23 cellular contexts compared by ENCODE assay signal in genomic region chr6:36101691-36102090, GRCh38. TPM values are rescaled to one million over a fixed set of nuclear protein-coding genes. Genes with fewer than 3 reads are reported as not detected.
DNase-seq lines count a peak whose midpoint lies in the region; ATAC-seq, FAIRE-seq and TF ChIP-seq lines count a peak whose summit lies in the region.
"Had no signal": no experiment of that assay in that cellular context is flagged by ENCODE, and none has a peak within 500 bp of the region (broad histone marks: within the 10 kb centered on the region; RNA-seq: fewer than 3 reads in every experiment).

No MANE protein-coding gene starts in this region.

- TF ChIP-seq EP300 in K562 (IDR thresholded peaks at IDR 0.05; ENCODE audit: low read length): no peak

- H3K36me3 Mint-ChIP-seq in activated CD4-positive, alpha-beta memory T cell treated with anti-CD3 and anti-CD28 coated beads, Interleukin-2, amount 10 ng/mL, durations not matched to agents 7 days and 5 days (ENCODE audit: low read depth): peaks cover 51% of the 10 kb centered on the region
- peaks cover 16% of the 10 kb centered on the region for H3K36me3 Mint-ChIP-seq in activated CD4-positive, alpha-beta memory T cell treated with anti-CD3 and anti-CD28 coated beads for 36 hours
- H3K36me3 Mint-ChIP-seq in CD4-positive, alpha-beta T cell (ENCODE audit: low read depth): peaks cover 38% of the 10 kb centered on the region

- no peak for FAIRE-seq in K562 (lab: Jason Lieb, UNC)

- H3K4me3 ChIP-seq in K562: no peak overlapping the region
- H3K4me3 ChIP-seq in neutrophil (ENCODE audit: low read depth in 1 of 2, low read length in 1 of 2): no peak overlapping the region
- H3K4me3 ChIP-seq: MG63 had no signal

- BruUV-seq in K562 (replicated peaks; lab: Mats Ljungman, UMichigan): no TSS peak

- no peak overlapping the region for H3K27ac ChIP-seq in CD4-positive, alpha-beta T cell (ENCODE audit: low read depth, low read length)
- H3K27ac ChIP-seq in K562 (ENCODE audit: extremely low read depth, low read depth, low read length) (no peak overlapping the region), neutrophil (peak overlapping the region; percentile 34)

- H3K4me3 Mint-ChIP-seq in activated CD4-positive, alpha-beta memory T cell treated with anti-CD3 and anti-CD28 coated beads, Interleukin-2, amount 10 ng/mL, durations not matched to agents 7 days and 5 days: no peak overlapping the region
- H3K4me3 Mint-ChIP-seq in activated CD4-positive, alpha-beta memory T cell treated with anti-CD3 and anti-CD28 coated beads for 36 hours: no peak overlapping the region
- H3K4me3 Mint-ChIP-seq in CD4-positive, alpha-beta T cell: no peak overlapping the region
- H3K4me3 Mint-ChIP-seq: IgD-negative memory B cell had no signal

- peaks cover 50% of the 10 kb centered on the region for H3K36me3 ChIP-seq in K562 (ENCODE audit: control insufficient read depth, insufficient read depth, low read length)
- H3K36me3 ChIP-seq in neutrophil: peaks cover 93% of the 10 kb centered on the region

- no peak for DNase-seq in activated CD4-positive, alpha-beta memory T cell treated with anti-CD3 and anti-CD28 coated beads, Interleukin-2, amount 10 ng/mL, durations not matched to agents 7 days and 5 days
- DNase-seq in activated CD4-positive, alpha-beta memory T cell treated with anti-CD3 and anti-CD28 coated beads for 36 hours: no peak
- DNase-seq in CD4-positive, alpha-beta T cell: no peak
- DNase-seq in K562 (ENCODE audit: extremely low read depth in 1 of 4, low spot score in 3 of 4) (no peak), SHP77 (lab: John Stamatoyannopoulos, UW) (no peak)
- DNase-seq: 8988T, C1 segment of cervical spinal cord, EL, GF-D8, Kasumi-1, MG63, NCI-H1417, NCI-H1694 treated with DMSO at 0.1 percent for 48 hours, NCI-H2081 treated with DMSO at 0.1 percent for 48 hours, NCI-H2171 treated with DMSO at 0.1 percent for 48 hours, NCI-H446, NCI-H526 had no signal

- intact Hi-C loops in activated CD4-positive, alpha-beta memory T cell treated with anti-CD3 and anti-CD28 coated beads for 36 hours (cut with micrococcal nuclease): no loop called here
- intact Hi-C loops in CD4-positive, alpha-beta T cell (cut with DNase I, micrococcal nuclease): loop anchor here in 1 of 2 experiments (2.0 kb wide), 2 partner anchors 29 to 95 kb away; partner anchors contain the start of genes BRPF3 and MAPK13
- intact Hi-C loops in K562 (cut with micrococcal nuclease): no loop called here

- no peaks in the 10 kb centered on the region for H3K27me3 ChIP-seq in CD4-positive, alpha-beta T cell (ENCODE audit: control insufficient read depth, insufficient read depth, low read length)
- H3K27me3 ChIP-seq in K562 (ENCODE audit: control insufficient read depth in 2 of 2, insufficient read depth in 2 of 2, low read length in 2 of 2): no peaks in the 10 kb centered on the region
- H3K27me3 ChIP-seq in neutrophil: no peaks in the 10 kb centered on the region
- H3K27me3 ChIP-seq: MG63 had no signal

- H3K9me1 ChIP-seq in K562 (ENCODE audit: control insufficient read depth, insufficient read depth, low read length): peaks cover 3% of the 10 kb centered on the region

- no peak overlapping the region for H3K9ac ChIP-seq in K562 (ENCODE audit: insufficient read depth in 1 of 2, low read depth in 2 of 2, low read length in 2 of 2)

- in situ Hi-C loops in K562 (cut with MboI): no loop called here

- H4K20me1 ChIP-seq in K562 (replicated peaks; ENCODE audit: control insufficient read depth, insufficient read depth, low read length): no peaks in the 10 kb centered on the region

- H2AFZ ChIP-seq in K562 (ENCODE audit: low read depth, low read length): no peak overlapping the region

- 95% methylated on average over 3 of the region's 3 CpGs for WGBS in K562 (ENCODE audit: insufficient coverage, low coverage, missing lambda C conversion rate)

- no peaks in the 10 kb centered on the region for H3K9me3 ChIP-seq in CD4-positive, alpha-beta T cell (ENCODE audit: control insufficient read depth, low read length)
- H3K9me3 ChIP-seq in K562 (replicated peaks; ENCODE audit: control insufficient read depth, insufficient read depth, low read depth, low read length) (peaks cover 1% of the 10 kb centered on the region; the same call in 1 of the 2 replicates), neutrophil (no peaks in the 10 kb centered on the region)

- H3K9me3 Mint-ChIP-seq in activated CD4-positive, alpha-beta memory T cell treated with anti-CD3 and anti-CD28 coated beads, Interleukin-2, amount 10 ng/mL, durations not matched to agents 7 days and 5 days: no peaks in the 10 kb centered on the region
- H3K9me3 Mint-ChIP-seq in activated CD4-positive, alpha-beta memory T cell treated with anti-CD3 and anti-CD28 coated beads for 36 hours: no peaks in the 10 kb centered on the region
- H3K9me3 Mint-ChIP-seq in CD4-positive, alpha-beta T cell: no peaks in the 10 kb centered on the region
- H3K9me3 Mint-ChIP-seq: IgD-negative memory B cell had no signal

- no peak overlapping the region for H3K4me2 ChIP-seq in K562 (ENCODE audit: insufficient read depth, low read length)

- no peak for TF ChIP-seq POLR2A in K562 (conservative IDR thresholded peaks at IDR 0.05)

- TF ChIP-seq CTCF in CD4-positive, alpha-beta T cell (IDR thresholded peaks at IDR 0.05): no peak
- no peak for TF ChIP-seq CTCF in K562 (IDR thresholded peaks at IDR 0.05 in 2 of 3, conservative IDR thresholded peaks at IDR 0.05 in 1 of 3; ENCODE audit: insufficient read depth in 2 of 3, low read depth in 1 of 3, low read length in 3 of 3)
- TF ChIP-seq CTCF in neutrophil (IDR thresholded peaks at IDR 0.05): no peak

- peaks cover 25% of the 10 kb centered on the region for H3K4me1 Mint-ChIP-seq in activated CD4-positive, alpha-beta memory T cell treated with anti-CD3 and anti-CD28 coated beads, Interleukin-2, amount 10 ng/mL, durations not matched to agents 7 days and 5 days
- peaks cover 21% of the 10 kb centered on the region for H3K4me1 Mint-ChIP-seq in activated CD4-positive, alpha-beta memory T cell treated with anti-CD3 and anti-CD28 coated beads for 36 hours (ENCODE audit: low read depth)
- peaks cover 57% of the 10 kb centered on the region for H3K4me1 Mint-ChIP-seq in CD4-positive, alpha-beta T cell (ENCODE audit: low read depth)

- POLR2A ChIA-PET in activated CD4-positive, alpha-beta memory T cell treated with anti-CD3 and anti-CD28 coated beads, Interleukin-2, amount 10 ng/mL, durations not matched to agents 7 days and 5 days (lab: Charles Lee): interaction anchor here (4.1 kb wide), 1 partner anchor 19 kb away, joined by 25 read pairs; no protein-coding TSS in a partner anchor
- POLR2A ChIA-PET in activated CD4-positive, alpha-beta memory T cell treated with anti-CD3 and anti-CD28 coated beads for 36 hours (lab: Charles Lee): no interaction called here
- POLR2A ChIA-PET in CD4-positive, alpha-beta T cell (lab: Charles Lee): interaction anchor here (0.8 to 3.6 kb wide), 2 partner anchors 17 to 30 kb away, joined by 3 to 28 read pairs; partner anchors contain the start of gene MAPK13
- POLR2A ChIA-PET in K562 (lab: Yijun Ruan, JAX): interaction anchor here (0.6 kb wide), 1 partner anchor 21 kb away, joined by 3 read pairs; no protein-coding TSS in a partner anchor

- TF ChIP-seq RAD21 in K562 (CRISPR knock-in tag; conservative IDR thresholded peaks at IDR 0.05 in 1 of 2, IDR thresholded peaks at IDR 0.05 in 1 of 2): no peak

- CTCF ChIA-PET in activated CD4-positive, alpha-beta memory T cell treated with anti-CD3 and anti-CD28 coated beads, Interleukin-2, amount 10 ng/mL, durations not matched to agents 7 days and 5 days (lab: Charles Lee): interaction anchor here (1.8 kb wide), 1 partner anchor 22 kb away, joined by 5 read pairs; no protein-coding TSS in a partner anchor
- CTCF ChIA-PET in activated CD4-positive, alpha-beta memory T cell treated with anti-CD3 and anti-CD28 coated beads for 36 hours (lab: Charles Lee): interaction anchor here (1.3 kb wide), 2 partner anchors 14 to 260 kb away, joined by 3 to 4 read pairs; no protein-coding TSS in a partner anchor
- CTCF ChIA-PET in CD4-positive, alpha-beta T cell (lab: Charles Lee): interaction anchor here (1.4 to 1.5 kb wide), 3 partner anchors 19 to 201 kb away, joined by 3 to 4 read pairs (median 3); no protein-coding TSS in a partner anchor
- CTCF ChIA-PET in K562 (lab: Yijun Ruan, JAX; ENCODE audit: low intra/inter-chr PET ratio): no interaction called here

- H3K4me1 ChIP-seq in K562 (replicated peaks in 1 of 2; ENCODE audit: control insufficient read depth in 2 of 2, insufficient read depth in 2 of 2, low read length in 2 of 2) (peaks cover 9 to 24% of the 10 kb centered on the region in 2 experiments), neutrophil (ENCODE audit: control insufficient read depth in 1 of 2, insufficient read depth in 1 of 2, low read depth in 1 of 2, low read length in 1 of 2) (no peaks in the 10 kb centered on the region)

- H3K27me3 Mint-ChIP-seq in activated CD4-positive, alpha-beta memory T cell treated with anti-CD3 and anti-CD28 coated beads, Interleukin-2, amount 10 ng/mL, durations not matched to agents 7 days and 5 days: no peaks in the 10 kb centered on the region
- H3K27me3 Mint-ChIP-seq in activated CD4-positive, alpha-beta memory T cell treated with anti-CD3 and anti-CD28 coated beads for 36 hours: no peaks in the 10 kb centered on the region
- H3K27me3 Mint-ChIP-seq in CD4-positive, alpha-beta T cell: no peaks in the 10 kb centered on the region
- H3K27me3 Mint-ChIP-seq: IgD-negative memory B cell had no signal

- H3K79me2 ChIP-seq in K562 (ENCODE audit: control insufficient read depth, insufficient read depth, low read length): no peaks in the 10 kb centered on the region

- no peak for ATAC-seq in CD4-positive, alpha-beta T cell (ENCODE audit: poor library complexity)
- ATAC-seq in K562 (no peak), HG03354 (IDR thresholded peaks at IDR 0.05; ENCODE audit: poor library complexity, severe bottlenecking, unreplicated experiment) (no peak)
- ATAC-seq: Right ventricle myocardium inferior had no signal

- H3K27ac Mint-ChIP-seq in activated CD4-positive, alpha-beta memory T cell treated with anti-CD3 and anti-CD28 coated beads, Interleukin-2, amount 10 ng/mL, durations not matched to agents 7 days and 5 days: peak overlapping the region; percentile 52
- no peak overlapping the region for H3K27ac Mint-ChIP-seq in activated CD4-positive, alpha-beta memory T cell treated with anti-CD3 and anti-CD28 coated beads for 36 hours
- H3K27ac Mint-ChIP-seq in CD4-positive, alpha-beta T cell: peak overlapping the region; percentile 89
- H3K27ac Mint-ChIP-seq: IgD-negative memory B cell had no signal

RNA-seq across cellular contexts. Expression of gene MAPK13, which starts 28.6 kb away (rescaled TPM):
- 10 to 100 TPM; 53.7 to 56.2 TPM for total RNA-seq in activated CD4-positive, alpha-beta memory T cell treated with anti-CD3 and anti-CD28 coated beads, Interleukin-2, amount 10 ng/mL, durations not matched to agents 7 days and 5 days
- 10 to 100 TPM; 61.0 to 65.0 TPM for total RNA-seq in activated CD4-positive, alpha-beta memory T cell treated with anti-CD3 and anti-CD28 coated beads for 36 hours
- 10 to 100 TPM; 58.5 to 63.5 TPM for total RNA-seq in CD4-positive, alpha-beta T cell
- 8.9 and 13.3 TPM in 2 replicates for total RNA-seq in K562 (2011; cell fraction: chromatin; rRNA removed; ENCODE audit: low replicate concordance)
- total RNA-seq in K562 (2011; cell fraction: nucleolus; rRNA removed): 5.0 and 5.2 TPM in 2 replicates
- 4.5 and 6.2 TPM in 2 replicates for total RNA-seq in K562 (2011; cell fraction: nucleoplasm; rRNA removed)
- total RNA-seq in K562 (2014; rRNA removed) (0.36 and 0.57 TPM in 2 replicates), K562 (2014; rRNA removed; fragmentation: Illumina TruSeq; extraction: Trizol) (0.11 and 0.16 TPM in 2 replicates), K562 (2015; rRNA removed; fragmentation: Illumina TruSeq; extraction: Trizol) (0.30 and 0.43 TPM in 2 replicates), K562 (2021) (0.69 and 0.84 TPM in 2 replicates)
- polyA plus RNA-seq in K562 (2011; rRNA removed) (1.3 and 2.0 TPM in 2 replicates), K562 (2014; fragmentation: Illumina TruSeq; extraction: Trizol) (0.52 and 0.68 TPM in 2 replicates), K562 (2014; fragmentation: Nextera tagmentation; extraction: Ambion mirVana) (under 1 TPM in 1 of 2 experiments, not detected in 1; 0.03 TPM), K562 (2014; rRNA removed) (1.00 and 2.3 TPM in 2 replicates)
- 0.83 and 1.1 TPM in 2 replicates for polyA plus RNA-seq in K562 (2011; cell fraction: cytosol; rRNA removed)
- polyA plus RNA-seq in K562 (2011; cell fraction: nucleus; rRNA removed): 6.7 and 15.1 TPM in 2 replicates
- 0.79 and 2.5 TPM in 2 replicates for polyA plus RNA-seq in K562 (2012)
- 0.30 and 0.35 TPM in 2 replicates for polyA minus RNA-seq in K562 (2011; rRNA and poly(A)+ RNA removed)
- polyA minus RNA-seq in K562 (2011; cell fraction: cytosol; rRNA and poly(A)+ RNA removed): 0.95 and 1.7 TPM in 2 replicates
- polyA minus RNA-seq in K562 (2011; cell fraction: nucleus; rRNA and poly(A)+ RNA removed): 0.78 and 1.1 TPM in 2 replicates
- total RNA-seq: H4, SK-MEL-5 had no signal
